ENCODE assay signal across 9 cellular contexts in genomic region chr7:130891254-130892094, GRCh38.
DNase-seq lines count a peak whose midpoint lies in the region; ATAC-seq and TF ChIP-seq lines count a peak whose summit lies in the region.
"Had no signal": no experiment of that assay in that cellular context is flagged by ENCODE, and none has a peak within 500 bp of the region (broad histone marks: within the 10 kb centered on the region; RNA-seq: fewer than 3 reads in every experiment).

No MANE protein-coding gene starts in this region.

- peak overlapping the region; percentile 4 to 60 (median 54) for H3K27ac ChIP-seq in body of pancreas
- peak overlapping the region; percentile 100 for H3K27ac ChIP-seq in thyroid gland
- H3K27ac ChIP-seq: BLaER1 had no signal

- peaks cover 79% of the 10 kb centered on the region for H3K4me1 Mint-ChIP-seq in activated CD8-positive, alpha-beta T cell treated with anti-CD3 and anti-CD28 coated beads for 36 hours (ENCODE audit: low read depth)
- peaks cover 64% of the 10 kb centered on the region for H3K4me1 Mint-ChIP-seq in activated CD8-positive, alpha-beta T cell treated with anti-CD3 and anti-CD28 coated beads, Interleukin-2, amount 10 ng/mL, durations not matched to agents 7 days and 5 days (ENCODE audit: low read depth)

- CTCF ChIA-PET in activated CD8-positive, alpha-beta T cell treated with anti-CD3 and anti-CD28 coated beads for 36 hours (lab: Charles Lee), result interaction anchor here (0.8 to 1.7 kb wide), 2 partner anchors 17 to 68 kb away, joined by 3 to 5 read pairs; no protein-coding TSS in a partner anchor
- CTCF ChIA-PET in activated CD8-positive, alpha-beta T cell treated with anti-CD3 and anti-CD28 coated beads, Interleukin-2, amount 10 ng/mL, durations not matched to agents 7 days and 5 days (lab: Charles Lee), result no interaction called here

- TF ChIP-seq CTCF in activated CD8-positive, alpha-beta T cell treated with anti-CD3 and anti-CD28 coated beads for 36 hours (IDR thresholded peaks at IDR 0.05), result no peak
- TF ChIP-seq CTCF in body of pancreas (IDR thresholded peaks at IDR 0.05) (no peak), thyroid gland (IDR thresholded peaks at IDR 0.05) (no peak)

- peak overlapping the region; percentile 64 for H3K27ac Mint-ChIP-seq in activated CD8-positive, alpha-beta T cell treated with anti-CD3 and anti-CD28 coated beads for 36 hours
- H3K27ac Mint-ChIP-seq in activated CD8-positive, alpha-beta T cell treated with anti-CD3 and anti-CD28 coated beads, Interleukin-2, amount 10 ng/mL, durations not matched to agents 7 days and 5 days, result no peak overlapping the region

- H3K9me3 ChIP-seq in body of pancreas (no peaks in the 10 kb centered on the region), thyroid gland (no peaks in the 10 kb centered on the region)
- H3K9me3 ChIP-seq: BLaER1 had no signal

- H3K9me3 Mint-ChIP-seq in activated CD8-positive, alpha-beta T cell treated with anti-CD3 and anti-CD28 coated beads for 36 hours, result no peaks in the 10 kb centered on the region
- no peaks in the 10 kb centered on the region for H3K9me3 Mint-ChIP-seq in activated CD8-positive, alpha-beta T cell treated with anti-CD3 and anti-CD28 coated beads, Interleukin-2, amount 10 ng/mL, durations not matched to agents 7 days and 5 days (ENCODE audit: insufficient read depth)

- POLR2A ChIA-PET in activated CD8-positive, alpha-beta T cell treated with anti-CD3 and anti-CD28 coated beads for 36 hours (lab: Charles Lee), result interaction anchor here (0.6 to 2.0 kb wide), 2 partner anchors 10 to 578 kb away, joined by 3 to 8 read pairs; no protein-coding TSS in a partner anchor
- POLR2A ChIA-PET in activated CD8-positive, alpha-beta T cell treated with anti-CD3 and anti-CD28 coated beads, Interleukin-2, amount 10 ng/mL, durations not matched to agents 7 days and 5 days (lab: Charles Lee), result no interaction called here

- DNase-seq in activated CD8-positive, alpha-beta T cell treated with anti-CD3 and anti-CD28 coated beads for 36 hours, result no peak
- no peak for DNase-seq in activated CD8-positive, alpha-beta T cell treated with anti-CD3 and anti-CD28 coated beads, Interleukin-2, amount 10 ng/mL, durations not matched to agents 7 days and 5 days
- peak in 3 of 4 donors; percentile 31 to 56 (median 54) for DNase-seq in body of pancreas
- peak; percentile 91 for DNase-seq in kidney glomerular epithelial cell (lab: John Stamatoyannopoulos, UW)
- DNase-seq in thyroid gland, result peak; percentile 90 to 91
- DNase-seq in NCI-H2029 treated with DMSO at 0.1 percent for 48 hours (lab: John Stamatoyannopoulos, UW), result no peak
- no peak for DNase-seq in GM19240 (ENCODE audit: insufficient read length, low spot score)
- no peak for DNase-seq in NCI-H1694 (lab: John Stamatoyannopoulos, UW)

- H3K36me3 ChIP-seq in body of pancreas (replicated peaks in 1 of 2; ENCODE audit: insufficient read depth in 1 of 2, low read depth in 2 of 2) (peaks cover 0 to 2% of the 10 kb centered on the region in 2 donors), thyroid gland (peaks cover 0 to 6% of the 10 kb centered on the region in 2 donors)

- H3K27me3 Mint-ChIP-seq in activated CD8-positive, alpha-beta T cell treated with anti-CD3 and anti-CD28 coated beads for 36 hours, result no peaks in the 10 kb centered on the region
- H3K27me3 Mint-ChIP-seq in activated CD8-positive, alpha-beta T cell treated with anti-CD3 and anti-CD28 coated beads, Interleukin-2, amount 10 ng/mL, durations not matched to agents 7 days and 5 days (ENCODE audit: low read depth), result no peaks in the 10 kb centered on the region

- ATAC-seq in activated CD8-positive, alpha-beta T cell treated with anti-CD3 and anti-CD28 coated beads for 36 hours, result no peak
- ATAC-seq in activated CD8-positive, alpha-beta T cell treated with anti-CD3 and anti-CD28 coated beads, Interleukin-2, amount 10 ng/mL, durations not matched to agents 7 days and 5 days, result no peak
- ATAC-seq in body of pancreas, result peak; percentile 21

- no peak overlapping the region for H3K4me3 Mint-ChIP-seq in activated CD8-positive, alpha-beta T cell treated with anti-CD3 and anti-CD28 coated beads for 36 hours
- H3K4me3 Mint-ChIP-seq in activated CD8-positive, alpha-beta T cell treated with anti-CD3 and anti-CD28 coated beads, Interleukin-2, amount 10 ng/mL, durations not matched to agents 7 days and 5 days, result no peak overlapping the region

- peaks cover 82% of the 10 kb centered on the region for H3K36me3 Mint-ChIP-seq in activated CD8-positive, alpha-beta T cell treated with anti-CD3 and anti-CD28 coated beads for 36 hours (ENCODE audit: low read depth)
- peaks cover 70% of the 10 kb centered on the region for H3K36me3 Mint-ChIP-seq in activated CD8-positive, alpha-beta T cell treated with anti-CD3 and anti-CD28 coated beads, Interleukin-2, amount 10 ng/mL, durations not matched to agents 7 days and 5 days (ENCODE audit: low read depth)

- H3K27me3 ChIP-seq in body of pancreas (no peaks in the 10 kb centered on the region), thyroid gland (no peaks in the 10 kb centered on the region)
- H3K27me3 ChIP-seq: BLaER1 had no signal

- no peak overlapping the region for H3K4me3 ChIP-seq in body of pancreas
- peak overlapping the region in 1 of 3 donors; percentile 2 for H3K4me3 ChIP-seq in thyroid gland (replicated peaks in 1 of 3)
- H3K4me3 ChIP-seq: BLaER1 had no signal

- 51 to 68% methylated on average over 13 to 14 of the region's 15 CpGs for WGBS in body of pancreas, 2 donors
- WGBS in thyroid gland, 2 donors, result 15 to 19% methylated on average over 13 to 15 of the region's 15 CpGs

- intact Hi-C loops in activated CD8-positive, alpha-beta T cell treated with anti-CD3 and anti-CD28 coated beads for 36 hours (cut with micrococcal nuclease), result no loop called here
- intact Hi-C loops in body of pancreas (cut with DNase I), result no loop called here
- intact Hi-C loops in thyroid gland (cut with DNase I), result loop anchor here (10.0 kb wide), 1 partner anchor 623 kb away; no protein-coding TSS in a partner anchor

- TF ChIP-seq POLR2A in body of pancreas (IDR thresholded peaks at IDR 0.05) (no peak), thyroid gland (IDR thresholded peaks at IDR 0.05) (peak in 1 of 2 donors; percentile 46)

- H3K4me1 ChIP-seq in body of pancreas (peaks cover 54% of the 10 kb centered on the region), thyroid gland (peaks cover 79 to 92% of the 10 kb centered on the region in 2 donors)

Comparison
In these comparisons a context has a peak if more than half of its experiments do, and no peak if none do; other contexts are left out.
1. DNase-seq: peak in body of pancreas (3 of 4), kidney glomerular epithelial cell (single experiment) and thyroid gland (2 of 2); none in activated CD8-positive, alpha-beta T cell treated with anti-CD3 and anti-CD28 coated beads for 36 hours (single experiment), activated CD8-positive, alpha-beta T cell treated with anti-CD3 and anti-CD28 coated beads, Interleukin-2, amount 10 ng/mL, durations not matched to agents 7 days and 5 days (single experiment), NCI-H2029 treated with DMSO at 0.1 percent for 48 hours (single experiment), GM19240 (single experiment) and NCI-H1694 (single experiment).